ENCODE assay signal across 2 cellular contexts in genomic region chr6:52284131-52284459, GRCh38.
TF ChIP-seq lines count a peak whose summit lies in the region.

No MANE protein-coding gene starts in this region.

TF ChIP-seq in K562, 482 proteins besides CTCF, POLR2A, EP300 and RAD21 (continues in another document):
- TF ChIP-seq HMGXB4 (CRISPR knock-in tag; IDR thresholded peaks at IDR 0.05): no peak
- TF ChIP-seq BRF2 (IDR thresholded peaks at IDR 0.05; ENCODE audit: borderline replicate concordance, insufficient read depth, insufficient read length): no peak
- no peak for TF ChIP-seq TAF15 (IDR thresholded peaks at IDR 0.05; ENCODE audit: low read depth, low read length)
- no peak for TF ChIP-seq ETV6 (IDR thresholded peaks at IDR 0.05; ENCODE audit: borderline replicate concordance in 1 of 2, low read depth in 2 of 2, low read length in 1 of 2)
- no peak for TF ChIP-seq ETV6 (CRISPR knock-in tag; IDR thresholded peaks at IDR 0.05; ENCODE audit: borderline replicate concordance)
- peak; percentile 35; the same call in 1 of the 2 replicates for TF ChIP-seq PHF21A (IDR thresholded peaks at IDR 0.05; ENCODE audit: borderline replicate concordance, low read depth)
- no peak for TF ChIP-seq SIN3B (IDR thresholded peaks at IDR 0.05; ENCODE audit: low read depth)
- no peak for TF ChIP-seq CREB5 (CRISPR knock-in tag; IDR thresholded peaks at IDR 0.05)
- TF ChIP-seq ZFP1 (CRISPR knock-in tag; IDR thresholded peaks at IDR 0.05): no peak
- TF ChIP-seq KDM1A (IDR thresholded peaks at IDR 0.05): peak; percentile 50 to 66; a peak in 3 of 4 replicates
- TF ChIP-seq PTTG1 (tag; IDR thresholded peaks at IDR 0.05; ENCODE audit: low read depth): no peak
- TF ChIP-seq SOX6 (IDR thresholded peaks at IDR 0.05): no peak
- no peak for TF ChIP-seq NUFIP1 (IDR thresholded peaks at IDR 0.05; ENCODE audit: partially characterized antibody)
- no peak for TF ChIP-seq ZBED1 (IDR thresholded peaks at IDR 0.05)
- no peak for TF ChIP-seq TAF9B (IDR thresholded peaks at IDR 0.05; ENCODE audit: partially characterized antibody)
- no peak for TF ChIP-seq CUX1 (CRISPR knock-in tag; IDR thresholded peaks at IDR 0.05)
- TF ChIP-seq ZNF778 (CRISPR knock-in tag; IDR thresholded peaks at IDR 0.05): no peak
- TF ChIP-seq CREB3 (tag; conservative IDR thresholded peaks at IDR 0.05; ENCODE audit: low read depth): no peak

TF ChIP-seq in liver, 16 proteins besides CTCF, POLR2A, EP300 and RAD21 (continued from another document):
- TF ChIP-seq REST (IDR thresholded peaks at IDR 0.05) (no peak), FOXA2 (IDR thresholded peaks at IDR 0.05) (no peak), GABPA (IDR thresholded peaks at IDR 0.05 in 1 of 2, conservative IDR thresholded peaks at IDR 0.05 in 1 of 2) (no peak), NR2F2 (IDR thresholded peaks at IDR 0.05) (no peak), YY1 (IDR thresholded peaks at IDR 0.05) (no peak), FOXA1 (IDR thresholded peaks at IDR 0.05) (no peak), TAF1 (conservative IDR thresholded peaks at IDR 0.05) (no peak), EGR1 (IDR thresholded peaks at IDR 0.05; ENCODE audit: low read depth in 2 of 2) (no peak), ATF3 (IDR thresholded peaks at IDR 0.05) (no peak), SP1 (IDR thresholded peaks at IDR 0.05) (no peak), RXRA (IDR thresholded peaks at IDR 0.05) (no peak), JUND (IDR thresholded peaks at IDR 0.05) (no peak), HNF4A (conservative IDR thresholded peaks at IDR 0.05) (no peak), HNF4G (IDR thresholded peaks at IDR 0.05) (no peak), ZBTB33 (IDR thresholded peaks at IDR 0.05) (no peak)
TF ChIP-seq in liver: peak in this region for 0.
